Comparison of ENCODE assay signal across 1 cellular context in the genomic region with DNA sequence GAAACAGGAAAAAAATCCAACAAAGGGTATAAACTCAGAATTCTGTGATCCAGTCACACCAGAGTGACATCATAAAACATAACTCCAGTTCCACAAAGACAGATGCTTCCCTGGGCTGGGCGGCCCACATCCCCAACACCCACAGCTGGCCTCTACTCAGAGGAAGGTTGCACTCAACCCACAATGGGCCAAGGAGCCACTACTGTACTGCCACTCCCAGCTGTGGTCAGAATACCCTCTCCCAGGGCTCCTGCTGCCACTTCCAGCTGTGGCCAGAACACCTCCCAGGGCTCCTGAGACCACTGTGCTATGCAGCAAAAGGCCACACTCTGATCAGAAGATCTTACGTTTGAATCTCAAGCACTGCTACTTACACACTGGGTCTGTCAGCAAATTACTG.
A peak's percentile ranks its signal among the peaks of the same experiment; 100 is the strongest.
TF ChIP-seq lines count a peak whose summit lies in the region.

No MANE protein-coding gene starts in this region.

TF ChIP-seq in HEK293, 187 proteins besides CTCF, POLR2A, EP300 and RAD21:
- TF ChIP-seq, protein P1, sequence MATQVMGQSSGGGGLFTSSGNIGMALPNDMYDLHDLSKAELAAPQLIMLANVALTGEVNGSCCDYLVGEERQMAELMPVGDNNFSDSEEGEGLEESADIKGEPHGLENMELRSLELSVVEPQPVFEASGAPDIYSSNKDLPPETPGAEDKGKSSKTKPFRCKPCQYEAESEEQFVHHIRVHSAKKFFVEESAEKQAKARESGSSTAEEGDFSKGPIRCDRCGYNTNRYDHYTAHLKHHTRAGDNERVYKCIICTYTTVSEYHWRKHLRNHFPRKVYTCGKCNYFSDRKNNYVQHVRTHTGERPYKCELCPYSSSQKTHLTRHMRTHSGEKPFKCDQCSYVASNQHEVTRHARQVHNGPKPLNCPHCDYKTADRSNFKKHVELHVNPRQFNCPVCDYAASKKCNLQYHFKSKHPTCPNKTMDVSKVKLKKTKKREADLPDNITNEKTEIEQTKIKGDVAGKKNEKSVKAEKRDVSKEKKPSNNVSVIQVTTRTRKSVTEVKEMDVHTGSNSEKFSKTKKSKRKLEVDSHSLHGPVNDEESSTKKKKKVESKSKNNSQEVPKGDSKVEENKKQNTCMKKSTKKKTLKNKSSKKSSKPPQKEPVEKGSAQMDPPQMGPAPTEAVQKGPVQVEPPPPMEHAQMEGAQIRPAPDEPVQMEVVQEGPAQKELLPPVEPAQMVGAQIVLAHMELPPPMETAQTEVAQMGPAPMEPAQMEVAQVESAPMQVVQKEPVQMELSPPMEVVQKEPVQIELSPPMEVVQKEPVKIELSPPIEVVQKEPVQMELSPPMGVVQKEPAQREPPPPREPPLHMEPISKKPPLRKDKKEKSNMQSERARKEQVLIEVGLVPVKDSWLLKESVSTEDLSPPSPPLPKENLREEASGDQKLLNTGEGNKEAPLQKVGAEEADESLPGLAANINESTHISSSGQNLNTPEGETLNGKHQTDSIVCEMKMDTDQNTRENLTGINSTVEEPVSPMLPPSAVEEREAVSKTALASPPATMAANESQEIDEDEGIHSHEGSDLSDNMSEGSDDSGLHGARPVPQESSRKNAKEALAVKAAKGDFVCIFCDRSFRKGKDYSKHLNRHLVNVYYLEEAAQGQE (tag by site-specific recombination; IDR thresholded peaks at IDR 0.05): no peak
- TF ChIP-seq ZFHX2 (tag by site-specific recombination; conservative IDR thresholded peaks at IDR 0.05) (0 out of 2 replicates have a peak, but pooled peaks have one; percentile 25), KLF8 (tag by site-specific recombination; IDR thresholded peaks at IDR 0.05) (no peak), ZNF174 (tag by site-specific recombination; IDR thresholded peaks at IDR 0.05) (no peak), GLIS1 (tag by site-specific recombination; IDR thresholded peaks at IDR 0.05) (peak; percentile 25; the same call in 1 of the 2 replicates), ZNF548 (tag by site-specific recombination; IDR thresholded peaks at IDR 0.05) (no peak), MEIS1 (CRISPR knock-in tag; IDR thresholded peaks at IDR 0.05; ENCODE audit: borderline replicate concordance) (no peak), YY2 (tag by site-specific recombination; IDR thresholded peaks at IDR 0.05) (no peak), ZNF560 (tag by site-specific recombination; IDR thresholded peaks at IDR 0.05; ENCODE audit: borderline replicate concordance) (no peak)
- TF ChIP-seq, protein P2, sequence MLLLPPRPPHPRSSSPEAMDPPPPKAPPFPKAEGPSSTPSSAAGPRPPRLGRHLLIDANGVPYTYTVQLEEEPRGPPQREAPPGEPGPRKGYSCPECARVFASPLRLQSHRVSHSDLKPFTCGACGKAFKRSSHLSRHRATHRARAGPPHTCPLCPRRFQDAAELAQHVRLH (tag by site-specific recombination; IDR thresholded peaks at IDR 0.05): no peak
- TF ChIP-seq, protein P3, sequence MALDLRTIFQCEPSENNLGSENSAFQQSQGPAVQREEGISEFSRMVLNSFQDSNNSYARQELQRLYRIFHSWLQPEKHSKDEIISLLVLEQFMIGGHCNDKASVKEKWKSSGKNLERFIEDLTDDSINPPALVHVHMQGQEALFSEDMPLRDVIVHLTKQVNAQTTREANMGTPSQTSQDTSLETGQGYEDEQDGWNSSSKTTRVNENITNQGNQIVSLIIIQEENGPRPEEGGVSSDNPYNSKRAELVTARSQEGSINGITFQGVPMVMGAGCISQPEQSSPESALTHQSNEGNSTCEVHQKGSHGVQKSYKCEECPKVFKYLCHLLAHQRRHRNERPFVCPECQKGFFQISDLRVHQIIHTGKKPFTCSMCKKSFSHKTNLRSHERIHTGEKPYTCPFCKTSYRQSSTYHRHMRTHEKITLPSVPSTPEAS (tag by site-specific recombination; IDR thresholded peaks at IDR 0.05): no peak
